18 cellular contexts compared by ENCODE assay signal in the genomic region with DNA sequence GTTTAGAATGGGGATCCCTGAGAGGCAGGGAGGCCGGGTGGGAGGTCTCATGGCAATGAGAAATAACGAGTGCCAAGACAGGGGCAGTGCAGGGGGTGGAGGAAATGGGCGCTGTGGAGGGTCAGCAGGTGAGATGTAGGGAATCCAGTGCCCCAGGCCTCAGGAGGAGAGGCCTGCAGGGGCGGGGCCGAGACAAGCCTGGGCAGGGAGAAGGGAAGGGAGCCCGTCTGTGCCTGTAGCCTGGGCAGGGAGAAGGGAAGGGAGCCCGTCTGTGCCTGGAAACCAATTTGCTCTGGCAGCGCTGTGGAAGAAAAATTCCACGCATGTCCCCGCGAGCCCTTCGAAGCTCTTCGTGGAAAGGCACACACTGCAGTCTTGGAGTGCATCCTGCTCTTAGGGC. TPM values are rescaled to one million over a fixed set of nuclear protein-coding genes. Genes with fewer than 3 reads are reported as not detected.
DNase-seq lines count a peak whose midpoint lies in the region; ATAC-seq and TF ChIP-seq lines count a peak whose summit lies in the region.
"Had no signal": no experiment of that assay in that cellular context is flagged by ENCODE, and none has a peak within 500 bp of the region (broad histone marks: within the 10 kb centered on the region; RNA-seq: fewer than 3 reads in every experiment).

No MANE protein-coding gene starts in this region.

- H3K14ac ChIP-seq in neuronal stem cell (ENCODE audit: low read length), result no peak overlapping the region

- H3K36me3 ChIP-seq in neuronal stem cell (replicated peaks in 1 of 2; ENCODE audit: control insufficient read depth in 2 of 2, insufficient read depth in 2 of 2, low read length in 2 of 2), result no peaks in the 10 kb centered on the region
- H3K36me3 ChIP-seq in CD8-positive, alpha-beta memory T cell (ENCODE audit: insufficient read depth, low read length), result no peaks in the 10 kb centered on the region
- no peaks in the 10 kb centered on the region for H3K36me3 ChIP-seq in neural progenitor cell
- H3K36me3 ChIP-seq: BLaER1 had no signal

- H3K9ac ChIP-seq in neuronal stem cell (ENCODE audit: low read depth, low read length, poor library complexity) (no peak overlapping the region), neural progenitor cell (no peak overlapping the region)
- H3K9ac ChIP-seq: BLaER1 had no signal

- H2AK5ac ChIP-seq in neuronal stem cell (ENCODE audit: low read depth, low read length), result peak overlapping the region; percentile 41

- H3K4me1 ChIP-seq in neuronal stem cell (ENCODE audit: control insufficient read depth in 2 of 2, insufficient read depth in 1 of 2, low read depth in 1 of 2, low read length in 2 of 2) (peaks cover 8 to 10% of the 10 kb centered on the region in 2 donors), neural progenitor cell (peaks cover 10% of the 10 kb centered on the region)
- no peaks in the 10 kb centered on the region for H3K4me1 ChIP-seq in CD8-positive, alpha-beta memory T cell (ENCODE audit: insufficient read depth, low read length)

- H4K8ac ChIP-seq in neuronal stem cell (ENCODE audit: low read depth, low read length), result no peak overlapping the region

- H3K23ac ChIP-seq in neuronal stem cell (ENCODE audit: low read depth, low read length, poor library complexity), result peak overlapping the region; percentile 30

- H3K79me2 ChIP-seq in neural progenitor cell (ENCODE audit: low read depth), result no peaks in the 10 kb centered on the region

- no peak overlapping the region for H3K4ac ChIP-seq in neuronal stem cell (ENCODE audit: low read length)

- TF ChIP-seq CTCF in activated B cell treated with CpG ODN at 0.5 μM for 24 hours (IDR thresholded peaks at IDR 0.05) (no peak), neural progenitor cell (IDR thresholded peaks at IDR 0.05) (no peak)

- intact Hi-C loops in activated B cell treated with CpG ODN at 0.5 μM for 24 hours (cut with micrococcal nuclease), result no loop called here

- H3K27me3 ChIP-seq in neuronal stem cell (ENCODE audit: control insufficient read depth in 3 of 3, insufficient read depth in 3 of 3, low read depth in 1 of 3, low read length in 3 of 3) (no peaks in the 10 kb centered on the region), neural progenitor cell (no peaks in the 10 kb centered on the region)
- no peaks in the 10 kb centered on the region for H3K27me3 ChIP-seq in CD8-positive, alpha-beta memory T cell (ENCODE audit: insufficient read depth, low read length, poor library complexity, severe bottlenecking)
- H3K27me3 ChIP-seq: BLaER1 had no signal

- no peaks in the 10 kb centered on the region for H3K4me1 Mint-ChIP-seq in activated B cell treated with CpG ODN at 0.5 μM for 24 hours
- H3K4me1 Mint-ChIP-seq in CD8-positive, alpha-beta memory T cell, result no peaks in the 10 kb centered on the region
- H3K4me1 Mint-ChIP-seq in neural progenitor cell, result peaks cover 22% of the 10 kb centered on the region
- H3K4me1 Mint-ChIP-seq: IgD-negative memory B cell had no signal

- H3K4me2 ChIP-seq in neuronal stem cell (ENCODE audit: insufficient read depth, low read length, poor library complexity, severe bottlenecking) (no peak overlapping the region), neural progenitor cell (no peak overlapping the region)
- H3K4me2 ChIP-seq: BLaER1, PC-9 had no signal

- H3K18ac ChIP-seq in neuronal stem cell (ENCODE audit: low read length), result peak overlapping the region; percentile 61

- H2BK120ac ChIP-seq in neuronal stem cell (ENCODE audit: low read depth, low read length), result no peak overlapping the region

- H2BK15ac ChIP-seq in neuronal stem cell (ENCODE audit: low read length), result no peak overlapping the region

- H4K91ac ChIP-seq in neuronal stem cell (ENCODE audit: low read depth, low read length, poor library complexity), result no peak overlapping the region

- H3K4me3 Mint-ChIP-seq in activated B cell treated with CpG ODN at 0.5 μM for 24 hours (no peak overlapping the region), neural progenitor cell (no peak overlapping the region)
- H3K4me3 Mint-ChIP-seq in CD8-positive, alpha-beta memory T cell, result peak overlapping the region in 1 of 7 donors; percentile 57

- H3K4me3 ChIP-seq in neuronal stem cell (ENCODE audit: low read length in 2 of 2), result no peak overlapping the region
- no peak overlapping the region for H3K4me3 ChIP-seq in CD8-positive, alpha-beta memory T cell (ENCODE audit: low read length)
- H3K4me3 ChIP-seq in neural progenitor cell, result no peak overlapping the region
- H3K4me3 ChIP-seq: BLaER1, PC-9, SK-N-MC had no signal

- no peak overlapping the region for H2BK5ac ChIP-seq in neuronal stem cell (ENCODE audit: low read length)

- peak overlapping the region; percentile 67 for H2BK12ac ChIP-seq in neuronal stem cell (ENCODE audit: low read length)

- POLR2A ChIA-PET in activated B cell treated with CpG ODN at 0.5 μM for 24 hours (lab: Charles Lee), result no interaction called here
- POLR2A ChIA-PET in CD8-positive, alpha-beta memory T cell (lab: Charles Lee), result no interaction called here

- H3K27me3 Mint-ChIP-seq in activated B cell treated with CpG ODN at 0.5 μM for 24 hours (peaks cover 3% of the 10 kb centered on the region), neural progenitor cell (ENCODE audit: insufficient read depth, low read depth) (peaks cover 19% of the 10 kb centered on the region)
- peaks cover 3 to 6% of the 10 kb centered on the region in 2 donors for H3K27me3 Mint-ChIP-seq in CD8-positive, alpha-beta memory T cell

- H3K27ac ChIP-seq in neuronal stem cell (replicated peaks; ENCODE audit: low read length) (no peak overlapping the region), neural progenitor cell (no peak overlapping the region)
- no peak overlapping the region for H3K27ac ChIP-seq in CD8-positive, alpha-beta memory T cell (ENCODE audit: low read depth, low read length)
- H3K27ac ChIP-seq: BLaER1, PC-9, SK-N-MC had no signal

- peaks cover 7 to 12% of the 10 kb centered on the region in 2 donors for H3K9me3 ChIP-seq in neuronal stem cell (replicated peaks in 1 of 2; ENCODE audit: control insufficient read depth in 2 of 2, insufficient read depth in 1 of 2, low read depth in 1 of 2, low read length in 2 of 2)
- no peaks in the 10 kb centered on the region for H3K9me3 ChIP-seq in CD8-positive, alpha-beta memory T cell (ENCODE audit: low read length)
- no peaks in the 10 kb centered on the region for H3K9me3 ChIP-seq in neural progenitor cell (ENCODE audit: low read depth)

- DNase-seq in DMS79 treated with DMSO at 0.1 percent for 48 hours (lab: John Stamatoyannopoulos, UW) (peak; percentile 35), DMS79 (lab: John Stamatoyannopoulos, UW) (no peak), NCI-H2171 (lab: John Stamatoyannopoulos, UW) (peak; percentile 58), activated B cell treated with CpG ODN at 0.5 μM for 24 hours (no peak), neuronal stem cell (ENCODE audit: low spot score) (no peak), cerebellum (ENCODE audit: low spot score) (no peak), neural progenitor cell (ENCODE audit: low spot score) (no peak)
- no peak for DNase-seq in CD8-positive, alpha-beta memory T cell
- DNase-seq: 8988T, DMS53, MV-4-11, NCI-H1694 treated with DMSO at 0.1 percent for 48 hours, NCI-H524 treated with DMSO at 0.1 percent for 48 hours, PC-9 had no signal

- H2AFZ ChIP-seq in neuronal stem cell (ENCODE audit: low read length) (no peak overlapping the region), neural progenitor cell (replicated peaks) (no peak overlapping the region)
- H2AFZ ChIP-seq: PC-9 had no signal

- no peaks in the 10 kb centered on the region for H3K79me1 ChIP-seq in neuronal stem cell (ENCODE audit: low read depth, low read length)

- peak overlapping the region; percentile 4 for H3K27ac Mint-ChIP-seq in activated B cell treated with CpG ODN at 0.5 μM for 24 hours
- H3K27ac Mint-ChIP-seq in CD8-positive, alpha-beta memory T cell, result no peak overlapping the region
- no peak overlapping the region for H3K27ac Mint-ChIP-seq in neural progenitor cell

- H3F3A ChIP-seq in neural progenitor cell (ENCODE audit: low read depth), result no peaks in the 10 kb centered on the region

- CTCF ChIA-PET in activated B cell treated with CpG ODN at 0.5 μM for 24 hours (lab: Charles Lee), result no interaction called here
- CTCF ChIA-PET in CD8-positive, alpha-beta memory T cell (lab: Charles Lee), result no interaction called here

- H3K9me3 Mint-ChIP-seq in activated B cell treated with CpG ODN at 0.5 μM for 24 hours (peaks cover 4% of the 10 kb centered on the region), neural progenitor cell (peaks cover 4% of the 10 kb centered on the region)
- H3K9me3 Mint-ChIP-seq in CD8-positive, alpha-beta memory T cell, result peaks cover 1 to 8% (median 3%) of the 10 kb centered on the region in 5 donors

- WGBS in neuronal stem cell (ENCODE audit: extremely low coverage in 2 of 2, insufficient read length in 2 of 2, insufficient replicate concordance in 1 of 2), 2 donors, result no CpG with 5 or more reads among the region's 13 CpGs

- no peaks in the 10 kb centered on the region for H4K20me1 ChIP-seq in neural progenitor cell (ENCODE audit: low read depth)
- H4K20me1 ChIP-seq: BLaER1 had no signal

- ATAC-seq in activated B cell treated with CpG ODN at 0.5 μM for 24 hours (ENCODE audit: low read depth), result no peak
- ATAC-seq: Right ventricle myocardium inferior had no signal

- H3K36me3 Mint-ChIP-seq in activated B cell treated with CpG ODN at 0.5 μM for 24 hours (ENCODE audit: low read depth) (no peaks in the 10 kb centered on the region), neural progenitor cell (no peaks in the 10 kb centered on the region)
- H3K36me3 Mint-ChIP-seq in CD8-positive, alpha-beta memory T cell, result peaks cover 0 to 13% (median 1%) of the 10 kb centered on the region in 3 donors
- H3K36me3 Mint-ChIP-seq: IgD-negative memory B cell had no signal

RNA-seq across cellular contexts. Expression of a gene that starts 10.6 kb away (rescaled TPM):
- total RNA-seq in activated B cell treated with CpG ODN at 0.5 μM for 24 hours (136 and 154 TPM in 2 replicates), cerebellum (34.7 TPM), neural progenitor cell (ENCODE audit: low replicate concordance) (14.3 and 18.0 TPM in 2 replicates)
- polyA plus RNA-seq in neuronal stem cell (2013, experiment 1 of 2), result 80.7 TPM
- polyA plus RNA-seq in neuronal stem cell (2013, experiment 2 of 2), result 80.2 TPM
- total RNA-seq in CD8-positive, alpha-beta memory T cell, result 10 to 100 TPM; 96.6 to 97.4 TPM
- 16.7 TPM for polyA plus RNA-seq in CD8-positive, alpha-beta memory T cell

Comparison
In these comparisons a context has a peak if more than half of its experiments do, and no peak if none do; other contexts are left out.
1. DNase-seq: peak in DMS79 treated with DMSO at 0.1 percent for 48 hours (single experiment) and NCI-H2171 (single experiment); none in DMS79 (single experiment), activated B cell treated with CpG ODN at 0.5 μM for 24 hours (single experiment), neuronal stem cell (single experiment), CD8-positive, alpha-beta memory T cell (0 of 5), cerebellum (single experiment) and neural progenitor cell (single experiment).